Comparison of ENCODE assay signal across 16 cellular contexts in the genomic region with DNA sequence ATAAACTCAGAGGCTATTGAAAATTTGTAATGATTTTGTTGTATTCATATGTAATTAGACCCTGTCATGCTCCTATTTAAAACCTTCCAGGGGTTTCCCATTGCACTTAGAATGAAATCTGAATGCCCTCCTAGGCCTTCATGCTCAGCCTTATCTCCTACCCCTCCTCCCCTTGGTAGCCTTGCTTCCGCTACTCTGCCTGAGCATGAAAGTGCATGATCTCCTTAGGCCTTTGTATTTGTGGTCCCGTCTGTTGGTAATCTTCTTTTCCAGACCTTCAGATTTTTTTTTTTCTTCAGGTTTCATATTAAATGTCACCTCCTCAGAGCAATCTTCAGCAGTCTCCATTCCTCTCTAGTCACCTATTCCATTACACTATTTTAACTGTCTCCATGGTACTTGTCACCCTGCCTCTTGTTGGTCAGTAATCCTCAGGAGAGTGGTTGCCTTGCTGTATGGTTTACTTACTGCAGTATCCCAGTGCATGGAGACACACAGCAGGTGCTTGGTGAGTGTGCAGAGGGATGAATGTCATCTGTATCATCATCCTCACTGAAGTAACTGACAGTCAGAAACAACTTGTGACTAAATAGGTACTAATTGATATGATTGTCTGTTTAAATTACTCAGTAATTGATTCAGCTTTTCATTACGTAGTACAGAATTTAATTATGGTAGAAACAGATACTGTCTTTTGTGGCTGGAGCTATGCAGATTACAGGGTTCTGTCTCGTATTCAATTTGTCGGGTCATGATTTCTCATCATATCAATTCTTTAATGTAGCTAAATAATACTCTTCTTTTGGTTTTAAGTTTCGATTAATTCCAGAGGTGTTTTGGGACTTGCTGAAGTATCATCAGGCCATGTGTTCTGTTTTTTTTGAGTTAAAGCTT.
DNase-seq lines count a peak whose midpoint lies in the region; ATAC-seq and TF ChIP-seq lines count a peak whose summit lies in the region.
"Had no signal": no experiment of that assay in that cellular context is flagged by ENCODE, and none has a peak within 500 bp of the region (broad histone marks: within the 10 kb centered on the region; RNA-seq: fewer than 3 reads in every experiment).

No MANE protein-coding gene starts in this region.

- H2AK9ac ChIP-seq in IMR-90 (replicated peaks; ENCODE audit: low read depth, low read length, poor library complexity), result no peak overlapping the region

- no peak overlapping the region for H3K18ac ChIP-seq in IMR-90 (ENCODE audit: low read depth, low read length)

- in situ Hi-C loops in IMR-90 (cut with MboI; ENCODE audit: low sequenced_read_pairs), result no loop called here

- no peaks in the 10 kb centered on the region for H3K27me3 Mint-ChIP-seq in activated CD4-positive, alpha-beta T cell treated with anti-CD3 and anti-CD28 coated beads, Interleukin-2, amount 10 ng/mL, durations not matched to agents 24 days and 14 days
- peaks cover 2% of the 10 kb centered on the region for H3K27me3 Mint-ChIP-seq in neural progenitor cell (ENCODE audit: insufficient read depth, low read depth)
- H3K27me3 Mint-ChIP-seq: IgD-negative memory B cell had no signal

- peaks cover 21% of the 10 kb centered on the region for H3K4me1 Mint-ChIP-seq in activated CD4-positive, alpha-beta T cell treated with anti-CD3 and anti-CD28 coated beads, Interleukin-2, amount 10 ng/mL, durations not matched to agents 24 days and 14 days
- peaks cover 48% of the 10 kb centered on the region for H3K4me1 Mint-ChIP-seq in neural progenitor cell

- CTCF ChIA-PET in IMR-90 (lab: Yijun Ruan, JAX), result no interaction called here

- H3K9me1 ChIP-seq in IMR-90 (ENCODE audit: insufficient read depth, low read length), result peaks cover 10% of the 10 kb centered on the region

- no peak overlapping the region for H3K4ac ChIP-seq in IMR-90 (ENCODE audit: low read depth, low read length)

- no peak overlapping the region for H2BK15ac ChIP-seq in IMR-90 (ENCODE audit: low read depth, low read length)

- no peak for TF ChIP-seq RAD21 in IMR-90 (IDR thresholded peaks at IDR 0.05; ENCODE audit: low read length)

- no peak overlapping the region for H2BK120ac ChIP-seq in IMR-90 (ENCODE audit: low read depth, low read length)

- H2AFZ ChIP-seq in IMR-90 (replicated peaks; ENCODE audit: low read length, poor library complexity) (no peak overlapping the region), neural progenitor cell (replicated peaks) (no peak overlapping the region)

- dilution Hi-C loops in IMR-90 (cut with HindIII; ENCODE audit: low sequenced_read_pairs, unreplicated experiment), result no loop called here

- DNase-seq in activated CD4-positive, alpha-beta T cell treated with anti-CD3 and anti-CD28 coated beads, Interleukin-2, amount 10 ng/mL, durations not matched to agents 24 days and 14 days, result no peak
- no peak for DNase-seq in activated CD4-positive, alpha-beta T cell treated with anti-CD3 and anti-CD28 coated beads for 1 hour
- DNase-seq in IMR-90 (no peak), WERI-Rb-1 (peak; percentile 41), neural progenitor cell (ENCODE audit: low spot score) (peak; percentile 37), T-helper 1 cell (no peak), tibial artery (no peak)
- DNase-seq in effector memory CD4-positive, alpha-beta T cell, result no peak
- DNase-seq: body of pancreas; effector CD4-positive, alpha-beta T cell; foreskin keratinocyte; NCI-H1694 treated with DMSO at 0.1 percent for 48 hours; upper lobe of left lung had no signal

- H3K9me3 ChIP-seq in IMR-90 (ENCODE audit: control insufficient read depth, insufficient read depth, low read length) (no peaks in the 10 kb centered on the region), WERI-Rb-1 (ENCODE audit: severe bottlenecking) (no peaks in the 10 kb centered on the region), neural progenitor cell (ENCODE audit: low read depth) (no peaks in the 10 kb centered on the region), tibial artery (no peaks in the 10 kb centered on the region)
- H3K9me3 ChIP-seq in effector memory CD4-positive, alpha-beta T cell (ENCODE audit: control insufficient read depth, low read length), result no peaks in the 10 kb centered on the region
- H3K9me3 ChIP-seq: body of pancreas, SJSA1, upper lobe of left lung had no signal

- H3K27me3 ChIP-seq in IMR-90 (ENCODE audit: control insufficient read depth, insufficient read depth, low read length) (no peaks in the 10 kb centered on the region), WERI-Rb-1 (ENCODE audit: insufficient read depth, low read depth, severe bottlenecking) (no peaks in the 10 kb centered on the region), neural progenitor cell (no peaks in the 10 kb centered on the region), tibial artery (no peaks in the 10 kb centered on the region)
- H3K27me3 ChIP-seq in effector memory CD4-positive, alpha-beta T cell (replicated peaks; ENCODE audit: control insufficient read depth, insufficient read depth, low read length, poor library complexity, severe bottlenecking), result no peaks in the 10 kb centered on the region
- H3K27me3 ChIP-seq: body of pancreas, foreskin keratinocyte, SJSA1, upper lobe of left lung had no signal

- H3K4me3 ChIP-seq in IMR-90 (ENCODE audit: insufficient read depth, low read depth, low read length) (no peak overlapping the region), WERI-Rb-1 (ENCODE audit: low read depth, low read length) (no peak overlapping the region), neural progenitor cell (no peak overlapping the region), tibial artery (no peak overlapping the region)
- no peak overlapping the region for H3K4me3 ChIP-seq in effector memory CD4-positive, alpha-beta T cell (ENCODE audit: insufficient read depth, low read depth, low read length, poor library complexity, severe bottlenecking)
- H3K4me3 ChIP-seq: body of pancreas, SJSA1, upper lobe of left lung had no signal

- H3K4me2 ChIP-seq in IMR-90 (ENCODE audit: low read depth, low read length) (no peak overlapping the region), neural progenitor cell (peak overlapping the region; percentile 65)

- peaks cover 17% of the 10 kb centered on the region for H3F3A ChIP-seq in neural progenitor cell (ENCODE audit: low read depth)

- peaks cover 6 to 17% of the 10 kb centered on the region in 2 experiments; a peak in 3 of 4 replicates for H3K79me1 ChIP-seq in IMR-90 (ENCODE audit: low read depth in 1 of 2, low read length in 2 of 2)

- no peak overlapping the region for H4K91ac ChIP-seq in IMR-90 (ENCODE audit: insufficient read depth, low read depth, low read length)

- no peak overlapping the region for H3K23ac ChIP-seq in IMR-90 (ENCODE audit: low read depth, low read length)

- no peak overlapping the region for H4K8ac ChIP-seq in IMR-90 (ENCODE audit: low read depth in 2 of 2, low read length in 2 of 2)

- no peak overlapping the region; the same call in 1 of the 2 replicates for H2BK20ac ChIP-seq in IMR-90 (ENCODE audit: low read depth, low read length)

- peaks cover 2% of the 10 kb centered on the region for H3K36me3 Mint-ChIP-seq in activated CD4-positive, alpha-beta T cell treated with anti-CD3 and anti-CD28 coated beads, Interleukin-2, amount 10 ng/mL, durations not matched to agents 24 days and 14 days (ENCODE audit: low read depth)
- peaks cover 4% of the 10 kb centered on the region for H3K36me3 Mint-ChIP-seq in neural progenitor cell
- H3K36me3 Mint-ChIP-seq: IgD-negative memory B cell, mesothelial cell of epicardium had no signal

- no peaks in the 10 kb centered on the region for H3K9me3 Mint-ChIP-seq in activated CD4-positive, alpha-beta T cell treated with anti-CD3 and anti-CD28 coated beads, Interleukin-2, amount 10 ng/mL, durations not matched to agents 24 days and 14 days
- peaks cover 5% of the 10 kb centered on the region for H3K9me3 Mint-ChIP-seq in neural progenitor cell

- POLR2A ChIA-PET in IMR-90 (lab: Charles Lee; ENCODE audit: unreplicated experiment), result no interaction called here

- H3K27ac ChIP-seq in IMR-90 (ENCODE audit: insufficient read depth, low read length) (no peak overlapping the region), WERI-Rb-1 (no peak overlapping the region), neural progenitor cell (no peak overlapping the region), tibial artery (no peak overlapping the region)
- no peak overlapping the region for H3K27ac ChIP-seq in effector memory CD4-positive, alpha-beta T cell (ENCODE audit: insufficient read depth, low read length, poor library complexity, severe bottlenecking)
- H3K27ac ChIP-seq: body of pancreas, foreskin keratinocyte, SJSA1, upper lobe of left lung had no signal

- WGBS in IMR-90 (ENCODE audit: extremely low coverage in 2 of 2, insufficient read length in 1 of 2), 2 experiments, result 100% methylated on average over 1 of the region's 6 CpGs; no CpG with 5 or more reads in 1 of the 2 experiments

- peaks cover 100% of the 10 kb centered on the region for H3K79me2 ChIP-seq in neural progenitor cell (ENCODE audit: low read depth)

- no peak for ATAC-seq in IMR-90 (ENCODE audit: low read depth)
- ATAC-seq: body of pancreas, foreskin keratinocyte had no signal

- intact Hi-C loops in activated CD4-positive, alpha-beta T cell treated with anti-CD3 and anti-CD28 coated beads, Interleukin-2, amount 10 ng/mL, durations not matched to agents 24 days and 14 days (cut with micrococcal nuclease), result no loop called here
- intact Hi-C loops in IMR-90 (cut with micrococcal nuclease), result no loop called here
- intact Hi-C loops in tibial artery (cut with DNase I; ENCODE audit: low total_unique reads), result no loop called here

- no peaks in the 10 kb centered on the region for H3K36me3 ChIP-seq in IMR-90 (ENCODE audit: control insufficient read depth, insufficient read depth, low read length)
- no peaks in the 10 kb centered on the region for H3K36me3 ChIP-seq in WERI-Rb-1
- no peaks in the 10 kb centered on the region for H3K36me3 ChIP-seq in neural progenitor cell
- no peaks in the 10 kb centered on the region for H3K36me3 ChIP-seq in effector memory CD4-positive, alpha-beta T cell (ENCODE audit: control insufficient read depth, insufficient read depth, low read length)
- H3K36me3 ChIP-seq in tibial artery, result no peaks in the 10 kb centered on the region
- H3K36me3 ChIP-seq: SJSA1, upper lobe of left lung had no signal

- H3K56ac ChIP-seq in IMR-90 (ENCODE audit: extremely low read depth, insufficient read depth, low read length), result no peak overlapping the region

- no peak overlapping the region for H3K9ac ChIP-seq in IMR-90 (ENCODE audit: low read depth, low read length)
- no peak overlapping the region for H3K9ac ChIP-seq in neural progenitor cell

- no peak for TF ChIP-seq POLR2A in IMR-90 (IDR thresholded peaks at IDR 0.05; ENCODE audit: low read depth, low read length)

- H3K4me1 ChIP-seq in IMR-90 (ENCODE audit: control insufficient read depth, insufficient read depth, low read length) (peaks cover 5% of the 10 kb centered on the region), neural progenitor cell (peaks cover 29% of the 10 kb centered on the region), tibial artery (peaks cover 0 to 11% (median 5%) of the 10 kb centered on the region in 4 donors)
- H3K4me1 ChIP-seq in effector memory CD4-positive, alpha-beta T cell (ENCODE audit: control insufficient read depth, insufficient read depth, low read length, poor library complexity, severe bottlenecking), result no peaks in the 10 kb centered on the region

- H3K14ac ChIP-seq in IMR-90 (replicated peaks; ENCODE audit: low read depth, low read length), result no peak overlapping the region

- BruUV-seq in IMR-90 (replicated peaks; lab: Mats Ljungman, UMichigan), result no TSS peak

- peak overlapping the region; percentile 50 for H3K27ac Mint-ChIP-seq in activated CD4-positive, alpha-beta T cell treated with anti-CD3 and anti-CD28 coated beads, Interleukin-2, amount 10 ng/mL, durations not matched to agents 24 days and 14 days
- peak overlapping the region; percentile 27 for H3K27ac Mint-ChIP-seq in neural progenitor cell
- H3K27ac Mint-ChIP-seq: IgD-negative memory B cell, mesothelial cell of epicardium had no signal

- peak overlapping the region; percentile 51; the same call in 1 of the 2 replicates for H2AK5ac ChIP-seq in IMR-90 (ENCODE audit: low read depth, low read length)

- H4K5ac ChIP-seq in IMR-90 (ENCODE audit: low read depth, low read length), result no peak overlapping the region

- peaks cover 8% of the 10 kb centered on the region; the same call in 1 of the 2 replicates for H4K20me1 ChIP-seq in IMR-90 (ENCODE audit: insufficient read depth, low read length)
- H4K20me1 ChIP-seq in neural progenitor cell (ENCODE audit: low read depth), result peaks cover 78% of the 10 kb centered on the region

- no peak for TF ChIP-seq CTCF in IMR-90 (conservative IDR thresholded peaks at IDR 0.05; ENCODE audit: low read depth, low read length)
- no peak for TF ChIP-seq CTCF in WERI-Rb-1 (IDR thresholded peaks at IDR 0.05; ENCODE audit: low read depth, low read length)
- no peak for TF ChIP-seq CTCF in neural progenitor cell (IDR thresholded peaks at IDR 0.05)
- no peak for TF ChIP-seq CTCF in tibial artery (IDR thresholded peaks at IDR 0.05)

- H2BK5ac ChIP-seq in IMR-90 (ENCODE audit: low read depth, low read length, poor library complexity, severe bottlenecking), result no peak overlapping the region

- H3K4me3 Mint-ChIP-seq in activated CD4-positive, alpha-beta T cell treated with anti-CD3 and anti-CD28 coated beads, Interleukin-2, amount 10 ng/mL, durations not matched to agents 24 days and 14 days, result no peak overlapping the region
- no peak overlapping the region for H3K4me3 Mint-ChIP-seq in neural progenitor cell
- H3K4me3 Mint-ChIP-seq: mesothelial cell of epicardium had no signal

Comparison
In these comparisons a context has a peak if more than half of its experiments do, and no peak if none do; other contexts are left out.
1. DNase-seq: peak in WERI-Rb-1 (single experiment) and neural progenitor cell (single experiment); none in activated CD4-positive, alpha-beta T cell treated with anti-CD3 and anti-CD28 coated beads, Interleukin-2, amount 10 ng/mL, durations not matched to agents 24 days and 14 days (single experiment), activated CD4-positive, alpha-beta T cell treated with anti-CD3 and anti-CD28 coated beads for 1 hour (single experiment), IMR-90 (single experiment), T-helper 1 cell (0 of 5), effector memory CD4-positive, alpha-beta T cell (0 of 3) and tibial artery (0 of 2).